8 cellular contexts compared by ENCODE assay signal in genomic region chr6:148251286-148251685, GRCh38.
DNase-seq lines count a peak whose midpoint lies in the region; ATAC-seq and TF ChIP-seq lines count a peak whose summit lies in the region.

No MANE protein-coding gene starts in this region.

- peak in 6 of 8 donors; percentile 69 to 85 (median 80) for ATAC-seq in heart right ventricle

- peak; percentile 72 for DNase-seq in Ammon's horn (ENCODE audit: low spot score)
- DNase-seq in HFF-Myc (ENCODE audit: extremely low read depth, low read depth): peak; percentile 26
- peak; percentile 41 for DNase-seq in RKO (ENCODE audit: low spot score)
- DNase-seq in heart right ventricle: no peak
- DNase-seq in testis: no peak
- DNase-seq in C1 segment of cervical spinal cord (lab: John Stamatoyannopoulos, UW): no peak
- no peak for DNase-seq in NCI-H187 treated with DMSO at 0.1 percent for 48 hours (lab: John Stamatoyannopoulos, UW)
- no peak for DNase-seq in effector memory CD4-positive, alpha-beta T cell

- TF ChIP-seq CTCF in HFF-Myc (IDR thresholded peaks at IDR 0.05; ENCODE audit: low read depth, low read length, missing control alignments) (peak; percentile 34), heart right ventricle (IDR thresholded peaks at IDR 0.05) (peak in 8 of 9 donors; percentile 17 to 60 (median 50)), testis (IDR thresholded peaks at IDR 0.05) (peak in 2 of 3 experiments; percentile 26 to 40)

- no peaks in the 10 kb centered on the region for H3K27me3 ChIP-seq in heart right ventricle
- no peaks in the 10 kb centered on the region for H3K27me3 ChIP-seq in testis
- no peaks in the 10 kb centered on the region for H3K27me3 ChIP-seq in effector memory CD4-positive, alpha-beta T cell (replicated peaks; ENCODE audit: control insufficient read depth, insufficient read depth, low read length, poor library complexity, severe bottlenecking)

- peaks cover 0 to 4% (median 0%) of the 10 kb centered on the region in 11 donors for H3K9me3 ChIP-seq in heart right ventricle
- no peaks in the 10 kb centered on the region for H3K9me3 ChIP-seq in testis
- no peaks in the 10 kb centered on the region for H3K9me3 ChIP-seq in effector memory CD4-positive, alpha-beta T cell (ENCODE audit: control insufficient read depth, low read length)

- no peak for TF ChIP-seq POLR2A in testis (IDR thresholded peaks at IDR 0.05)

- intact Hi-C loops in heart right ventricle (cut with DNase I): loop anchor here in 5 of 10 donors (1.0 to 10.0 kb wide), 6 partner anchors 69 to 214 kb away; no protein-coding TSS in a partner anchor
- intact Hi-C loops in testis (cut with DNase I; ENCODE audit: low total_unique reads): no loop called here

- H3K4me3 ChIP-seq in HFF-Myc (replicated peaks; ENCODE audit: low read depth, low read length) (no peak overlapping the region), heart right ventricle (no peak overlapping the region), testis (no peak overlapping the region)
- H3K4me3 ChIP-seq in effector memory CD4-positive, alpha-beta T cell (ENCODE audit: insufficient read depth, low read depth, low read length, poor library complexity, severe bottlenecking): no peak overlapping the region

- WGBS in heart right ventricle, 2 donors: 49 to 52% methylated on average over 2 of the region's 2 CpGs
- WGBS in testis, 2 donors: 25 to 48% methylated on average over 2 of the region's 2 CpGs

- peaks cover 0 to 18% (median 4%) of the 10 kb centered on the region in 9 donors for H3K4me1 ChIP-seq in heart right ventricle
- H3K4me1 ChIP-seq in testis: peaks cover 18% of the 10 kb centered on the region
- H3K4me1 ChIP-seq in effector memory CD4-positive, alpha-beta T cell (ENCODE audit: control insufficient read depth, insufficient read depth, low read length, poor library complexity, severe bottlenecking): no peaks in the 10 kb centered on the region

- H3K27ac ChIP-seq in heart right ventricle (peak overlapping the region in 1 of 10 donors; percentile 6), testis (no peak overlapping the region)
- H3K27ac ChIP-seq in effector memory CD4-positive, alpha-beta T cell (ENCODE audit: insufficient read depth, low read length, poor library complexity, severe bottlenecking): no peak overlapping the region

- H3K36me3 ChIP-seq in heart right ventricle (no peaks in the 10 kb centered on the region), testis (ENCODE audit: low read depth, missing control alignments) (no peaks in the 10 kb centered on the region)
- H3K36me3 ChIP-seq in effector memory CD4-positive, alpha-beta T cell (ENCODE audit: control insufficient read depth, insufficient read depth, low read length): no peaks in the 10 kb centered on the region

Comparison
In these comparisons a context has a peak if more than half of its experiments do, and no peak if none do; other contexts are left out.
1. DNase-seq: peak in Ammon's horn (single experiment), HFF-Myc (single experiment) and RKO (single experiment); none in heart right ventricle (0 of 2), testis (single experiment), C1 segment of cervical spinal cord (0 of 14), NCI-H187 treated with DMSO at 0.1 percent for 48 hours (single experiment) and effector memory CD4-positive, alpha-beta T cell (0 of 3).
2. Peak in every context shown above with its lines, with median percentiles within 50 percentile points of each other: CTCF ChIP-seq.